23 cellular contexts compared by ENCODE assay signal in the genomic region with DNA sequence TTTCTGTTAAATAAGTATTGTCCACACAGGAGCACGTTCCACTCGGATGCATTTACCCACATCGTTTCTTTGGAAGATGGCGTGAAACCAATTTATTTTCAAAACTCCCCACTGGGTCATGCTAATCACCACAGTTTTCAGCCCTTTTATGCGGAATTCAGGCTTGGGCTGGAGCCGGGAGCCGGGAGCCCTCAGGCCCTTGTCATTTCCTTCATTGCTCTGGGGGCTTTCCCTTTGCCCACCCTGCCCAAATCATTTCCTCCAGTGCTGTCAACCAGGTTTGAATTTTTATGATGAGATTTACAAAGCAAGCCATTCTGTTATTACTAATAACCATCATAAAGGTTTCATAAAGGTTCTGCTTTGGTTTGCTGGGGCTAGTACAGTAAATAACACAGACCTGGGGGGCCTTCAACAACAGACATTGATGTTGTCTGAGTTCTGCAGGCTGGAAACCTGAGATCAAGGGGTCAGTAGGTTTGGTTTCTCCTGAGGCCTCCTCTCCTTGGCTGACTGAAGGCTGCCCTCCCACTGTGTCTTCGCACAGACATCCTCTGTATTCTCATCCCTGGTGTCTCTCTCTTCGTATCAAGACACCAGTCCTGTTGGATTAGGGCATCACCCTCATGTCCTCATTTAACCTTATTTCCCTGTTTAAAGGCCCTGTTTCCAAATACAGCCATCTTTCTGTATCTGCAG. TPM values are rescaled to one million over a fixed set of nuclear protein-coding genes. Genes with fewer than 3 reads are reported as not detected.
A peak's percentile ranks its signal among the peaks of the same experiment; 100 is the strongest.
DNase-seq lines count a peak whose midpoint lies in the region; ATAC-seq and TF ChIP-seq lines count a peak whose summit lies in the region.
"Had no signal": no experiment of that assay in that cellular context is flagged by ENCODE, and none has a peak within 500 bp of the region (broad histone marks: within the 10 kb centered on the region; RNA-seq: fewer than 3 reads in every experiment).

No MANE protein-coding gene starts in this region.

- H3K4me1 Mint-ChIP-seq in GM23338 (peaks cover 78% of the 10 kb centered on the region), progenitor cell of endocrine pancreas (ENCODE audit: low read depth) (peaks cover 74% of the 10 kb centered on the region)
- no peaks in the 10 kb centered on the region for H3K4me1 Mint-ChIP-seq in activated CD4-positive, alpha-beta T cell treated with anti-CD3 and anti-CD28 coated beads, Interleukin-2, amount 10 ng/mL, durations not matched to agents 24 days and 14 days
- H3K4me1 Mint-ChIP-seq in stimulated activated memory B cell treated with anti-CD40 and anti-IgM and Interleukin-4, amounts not matched to agents 10 μg/mL and 1 μg/mL and 100 μg/mL, for 72 hours = no peaks in the 10 kb centered on the region
- H3K4me1 Mint-ChIP-seq: activated CD4-positive, alpha-beta T cell treated with anti-CD3 and anti-CD28 coated beads for 36 hours; activated T-helper 17 cell treated with anti-CD3 and anti-CD28 coated beads, Interleukin-2, amount 50 U/mL, for 72 hours; CD4-positive, CD25-positive, alpha-beta regulatory T cell; naive B cell had no signal

- peaks cover 10% of the 10 kb centered on the region for H3F3A ChIP-seq in GM23338 (replicated peaks; ENCODE audit: low read depth)

- H3K36me3 ChIP-seq in GM23338 (ENCODE audit: insufficient read depth) = no peaks in the 10 kb centered on the region
- no peaks in the 10 kb centered on the region for H3K36me3 ChIP-seq in SJCRH30
- H3K36me3 ChIP-seq: brain microvascular endothelial cell, left lung, suprapubic skin had no signal

- peaks cover 9% of the 10 kb centered on the region; the same call in 2 of the 3 replicates for H3K36me3 Mint-ChIP-seq in GM23338 (ENCODE audit: low read depth)
- H3K36me3 Mint-ChIP-seq in progenitor cell of endocrine pancreas (ENCODE audit: insufficient read depth) = peaks cover 10% of the 10 kb centered on the region
- H3K36me3 Mint-ChIP-seq in activated CD4-positive, alpha-beta T cell treated with anti-CD3 and anti-CD28 coated beads, Interleukin-2, amount 10 ng/mL, durations not matched to agents 24 days and 14 days (ENCODE audit: low read depth) = no peaks in the 10 kb centered on the region
- no peaks in the 10 kb centered on the region for H3K36me3 Mint-ChIP-seq in stimulated activated memory B cell treated with anti-CD40 and anti-IgM and Interleukin-4, amounts not matched to agents 10 μg/mL and 1 μg/mL and 100 μg/mL, for 72 hours
- H3K36me3 Mint-ChIP-seq: CD4-positive, CD25-positive, alpha-beta regulatory T cell; naive B cell had no signal

- peaks cover 21% of the 10 kb centered on the region for H3K27me3 Mint-ChIP-seq in GM23338 (ENCODE audit: insufficient read depth, low read depth, poor library complexity)
- H3K27me3 Mint-ChIP-seq in progenitor cell of endocrine pancreas = no peaks in the 10 kb centered on the region
- peaks cover 21% of the 10 kb centered on the region for H3K27me3 Mint-ChIP-seq in activated CD4-positive, alpha-beta T cell treated with anti-CD3 and anti-CD28 coated beads, Interleukin-2, amount 10 ng/mL, durations not matched to agents 24 days and 14 days
- peaks cover 78% of the 10 kb centered on the region for H3K27me3 Mint-ChIP-seq in stimulated activated memory B cell treated with anti-CD40 and anti-IgM and Interleukin-4, amounts not matched to agents 10 μg/mL and 1 μg/mL and 100 μg/mL, for 72 hours

- no peaks in the 10 kb centered on the region for H4K20me1 ChIP-seq in GM23338 (replicated peaks; ENCODE audit: insufficient read depth)

- H3K4me3 ChIP-seq in GM23338 (peak overlapping the region; percentile 34; the same call in 1 of the 2 replicates), SJCRH30 (no peak overlapping the region)
- H3K4me3 ChIP-seq: left lung, suprapubic skin had no signal

- DNase-seq in GM23338 (ENCODE audit: low spot score) = no peak
- DNase-seq in SJCRH30 = no peak
- DNase-seq in left kidney (ENCODE audit: low read depth, low spot score) = peak; percentile 79
- no peak for DNase-seq in progenitor cell of endocrine pancreas (ENCODE audit: low spot score, unreplicated experiment)
- DNase-seq in stimulated activated naive CD8-positive, alpha-beta T cell treated with anti-CD3 and anti-CD28 coated beads, Interleukin-15, Interleukin-2, amounts not matched to agents 100 U/mL and 50 U/mL, for 24 hours = no peak
- DNase-seq in activated CD4-positive, alpha-beta T cell treated with anti-CD3 and anti-CD28 coated beads, Interleukin-2, amount 10 ng/mL, durations not matched to agents 24 days and 14 days = no peak
- DNase-seq: activated CD4-positive, alpha-beta T cell treated with anti-CD3 and anti-CD28 coated beads for 36 hours; activated CD8-positive, alpha-beta T cell treated with anti-CD3 and anti-CD28 coated beads, Interleukin-2, amount 10 ng/mL, durations not matched to agents 7 days and 5 days; activated naive CD4-positive, alpha-beta T cell treated with anti-CD3 and anti-CD28 coated beads, Interleukin-2, amount 50 U/mL, for 16 hours; AML-193; brain microvascular endothelial cell; CD4-positive, CD25-positive, alpha-beta regulatory T cell; left lung; midbrain; naive B cell; NCI-H1436; NCI-H2081 treated with DMSO at 0.1 percent for 48 hours; NCI-H345; stimulated activated naive CD4-positive, alpha-beta T cell; SW 1271 had no signal

- H3K9me3 ChIP-seq in SJCRH30 (replicated peaks) = no peaks in the 10 kb centered on the region
- H3K9me3 ChIP-seq: left lung, suprapubic skin had no signal

- peak overlapping the region; percentile 39 for H3K4me3 Mint-ChIP-seq in GM23338
- no peak overlapping the region for H3K4me3 Mint-ChIP-seq in progenitor cell of endocrine pancreas (ENCODE audit: low read depth)
- H3K4me3 Mint-ChIP-seq in activated CD4-positive, alpha-beta T cell treated with anti-CD3 and anti-CD28 coated beads, Interleukin-2, amount 10 ng/mL, durations not matched to agents 24 days and 14 days = no peak overlapping the region
- no peak overlapping the region for H3K4me3 Mint-ChIP-seq in stimulated activated memory B cell treated with anti-CD40 and anti-IgM and Interleukin-4, amounts not matched to agents 10 μg/mL and 1 μg/mL and 100 μg/mL, for 72 hours
- H3K4me3 Mint-ChIP-seq: activated CD4-positive, alpha-beta T cell treated with anti-CD3 and anti-CD28 coated beads for 36 hours; activated CD8-positive, alpha-beta T cell treated with anti-CD3 and anti-CD28 coated beads, Interleukin-2, amount 10 ng/mL, durations not matched to agents 7 days and 5 days; activated T-helper 17 cell treated with anti-CD3 and anti-CD28 coated beads, Interleukin-2, amount 50 U/mL, for 72 hours; CD4-positive, CD25-positive, alpha-beta regulatory T cell; naive B cell had no signal

- H3K27me3 ChIP-seq in GM23338 (ENCODE audit: insufficient read depth) = no peaks in the 10 kb centered on the region
- H3K27me3 ChIP-seq in SJCRH30 = no peaks in the 10 kb centered on the region
- H3K27me3 ChIP-seq: brain microvascular endothelial cell, suprapubic skin had no signal

- intact Hi-C loops in activated CD4-positive, alpha-beta T cell treated with anti-CD3 and anti-CD28 coated beads, Interleukin-2, amount 10 ng/mL, durations not matched to agents 24 days and 14 days (cut with micrococcal nuclease) = no loop called here

- peak; percentile 13; the same call in 2 of the 3 replicates for ATAC-seq in GM23338
- ATAC-seq in stimulated activated naive CD8-positive, alpha-beta T cell treated with anti-CD3 and anti-CD28 coated beads, Interleukin-15, Interleukin-2, amounts not matched to agents 100 U/mL and 50 U/mL, for 24 hours = no peak
- ATAC-seq in stimulated activated memory B cell treated with anti-CD40 and anti-IgM and Interleukin-4, amounts not matched to agents 10 μg/mL and 1 μg/mL and 100 μg/mL, for 72 hours = no peak
- ATAC-seq: activated CD4-positive, alpha-beta T cell treated with anti-CD3 and anti-CD28 coated beads for 36 hours; activated CD8-positive, alpha-beta T cell treated with anti-CD3 and anti-CD28 coated beads, Interleukin-2, amount 10 ng/mL, durations not matched to agents 7 days and 5 days; activated T-helper 17 cell treated with anti-CD3 and anti-CD28 coated beads, Interleukin-2, amount 50 U/mL, for 72 hours; left lung had no signal

- H3K27ac Mint-ChIP-seq in GM23338 = no peak overlapping the region
- peak overlapping the region; percentile 94 for H3K27ac Mint-ChIP-seq in progenitor cell of endocrine pancreas
- no peak overlapping the region for H3K27ac Mint-ChIP-seq in activated CD4-positive, alpha-beta T cell treated with anti-CD3 and anti-CD28 coated beads, Interleukin-2, amount 10 ng/mL, durations not matched to agents 24 days and 14 days
- H3K27ac Mint-ChIP-seq in stimulated activated memory B cell treated with anti-CD40 and anti-IgM and Interleukin-4, amounts not matched to agents 10 μg/mL and 1 μg/mL and 100 μg/mL, for 72 hours = no peak overlapping the region
- H3K27ac Mint-ChIP-seq: activated CD4-positive, alpha-beta T cell treated with anti-CD3 and anti-CD28 coated beads for 36 hours; activated CD8-positive, alpha-beta T cell treated with anti-CD3 and anti-CD28 coated beads, Interleukin-2, amount 10 ng/mL, durations not matched to agents 7 days and 5 days; activated T-helper 17 cell treated with anti-CD3 and anti-CD28 coated beads, Interleukin-2, amount 50 U/mL, for 72 hours; CD4-positive, CD25-positive, alpha-beta regulatory T cell; naive B cell had no signal

- H3K4me1 ChIP-seq in GM23338 (ENCODE audit: insufficient read depth) = peaks cover 59% of the 10 kb centered on the region
- peaks cover 90% of the 10 kb centered on the region for H3K4me1 ChIP-seq in SJCRH30
- H3K4me1 ChIP-seq: left lung had no signal

- H3K9me3 Mint-ChIP-seq in GM23338 (peaks cover 4% of the 10 kb centered on the region; the same call in 1 of the 3 replicates), progenitor cell of endocrine pancreas (ENCODE audit: low read depth) (peaks cover 3% of the 10 kb centered on the region)
- H3K9me3 Mint-ChIP-seq in activated CD4-positive, alpha-beta T cell treated with anti-CD3 and anti-CD28 coated beads, Interleukin-2, amount 10 ng/mL, durations not matched to agents 24 days and 14 days = no peaks in the 10 kb centered on the region
- no peaks in the 10 kb centered on the region for H3K9me3 Mint-ChIP-seq in stimulated activated memory B cell treated with anti-CD40 and anti-IgM and Interleukin-4, amounts not matched to agents 10 μg/mL and 1 μg/mL and 100 μg/mL, for 72 hours
- H3K9me3 Mint-ChIP-seq: activated T-helper 17 cell treated with anti-CD3 and anti-CD28 coated beads, Interleukin-2, amount 50 U/mL, for 72 hours; CD4-positive, CD25-positive, alpha-beta regulatory T cell; naive B cell had no signal

- H3K9me2 ChIP-seq in GM23338 (ENCODE audit: insufficient read depth) = peaks cover 4% of the 10 kb centered on the region; the same call in 1 of the 2 replicates

- no peak overlapping the region for H2AFZ ChIP-seq in GM23338

- no peak for TF ChIP-seq CTCF in GM23338 (conservative IDR thresholded peaks at IDR 0.05; ENCODE audit: low read depth in 2 of 2)
- no peak for TF ChIP-seq CTCF in progenitor cell of endocrine pancreas (IDR thresholded peaks at IDR 0.05; ENCODE audit: unreplicated experiment)

- peak overlapping the region; percentile 90 for H3K27ac ChIP-seq in GM23338 (ENCODE audit: low read depth)
- peak overlapping the region; percentile 70 for H3K27ac ChIP-seq in SJCRH30
- H3K27ac ChIP-seq: brain microvascular endothelial cell, left lung, suprapubic skin had no signal

- peaks cover 6% of the 10 kb centered on the region; the same call in 1 of the 2 replicates for H3K79me2 ChIP-seq in GM23338 (replicated peaks; ENCODE audit: insufficient read depth)

- H3K4me2 ChIP-seq in GM23338 = peak overlapping the region; percentile 50

RNA-seq across cellular contexts. Expression of a gene that starts 37.1 kb away (rescaled TPM):
- total RNA-seq in GM23338 (2014; rRNA removed; shearing (Covaris generic)) = 5.1 and 14.8 TPM in 2 replicates
- 1.6 and 2.9 TPM in 2 replicates for polyA plus RNA-seq in GM23338 (2016; fragmentation: Nextera tagmentation; extraction: Ambion mirVana)
- total RNA-seq in SJCRH30 (2014; rRNA removed; shearing (Covaris generic)) = 37.3 and 38.9 TPM in 2 replicates
- total RNA-seq in progenitor cell of endocrine pancreas = 39.5 and 41.9 TPM in 2 replicates
- total RNA-seq in activated CD4-positive, alpha-beta T cell treated with anti-CD3 and anti-CD28 coated beads, Interleukin-2, amount 10 ng/mL, durations not matched to agents 24 days and 14 days = 0.33 and 0.37 TPM in 2 replicates
- total RNA-seq: CD4-positive, CD25-positive, alpha-beta regulatory T cell had no signal
- polyA plus RNA-seq: CD4-positive, CD25-positive, alpha-beta regulatory T cell had no signal
